ENCODE assay signal across 1 cellular context in the genomic region with DNA sequence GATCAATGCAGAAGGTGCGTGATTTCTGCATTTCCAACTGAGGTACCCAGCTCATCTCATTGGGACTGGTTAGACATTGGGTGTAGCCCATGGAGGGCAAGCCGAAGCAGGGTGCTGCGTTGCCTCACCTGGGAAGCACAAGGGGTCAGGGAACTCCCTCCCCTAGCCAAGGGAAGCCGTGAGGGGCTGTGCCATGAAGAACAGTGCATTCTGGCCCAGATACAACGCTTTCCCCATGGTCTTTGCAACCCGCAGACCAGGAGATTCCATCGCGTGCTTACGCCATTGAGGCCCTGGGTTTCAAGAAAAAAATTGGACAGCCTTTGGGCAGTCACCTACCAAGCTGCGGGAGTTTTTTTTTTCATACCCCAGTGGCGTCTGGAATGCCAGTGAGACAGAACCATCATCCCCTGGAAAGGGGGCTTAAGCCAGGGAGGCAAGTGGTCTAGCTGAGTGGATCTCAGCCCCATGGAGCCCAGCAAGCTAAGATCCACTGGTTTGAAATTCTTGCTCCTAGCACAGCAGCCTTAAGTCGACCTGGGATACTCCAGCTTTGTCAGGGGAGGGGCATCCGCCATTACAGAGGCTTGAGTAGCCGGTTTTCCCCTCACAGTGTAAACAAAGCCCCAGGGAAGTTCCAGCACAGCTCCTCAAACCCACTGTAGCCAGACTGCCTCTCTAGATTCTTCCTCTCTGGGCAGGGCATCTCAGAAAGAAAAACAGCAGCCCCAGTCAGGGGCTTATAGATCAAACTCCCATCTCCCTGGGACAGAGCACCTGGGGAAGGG.
TF ChIP-seq lines count a peak whose summit lies in the region.

No MANE protein-coding gene starts in this region.

TF ChIP-seq in A549, 52 proteins besides CTCF, POLR2A, EP300 and RAD21 (continued from another document):
- TF ChIP-seq, protein P1, sequence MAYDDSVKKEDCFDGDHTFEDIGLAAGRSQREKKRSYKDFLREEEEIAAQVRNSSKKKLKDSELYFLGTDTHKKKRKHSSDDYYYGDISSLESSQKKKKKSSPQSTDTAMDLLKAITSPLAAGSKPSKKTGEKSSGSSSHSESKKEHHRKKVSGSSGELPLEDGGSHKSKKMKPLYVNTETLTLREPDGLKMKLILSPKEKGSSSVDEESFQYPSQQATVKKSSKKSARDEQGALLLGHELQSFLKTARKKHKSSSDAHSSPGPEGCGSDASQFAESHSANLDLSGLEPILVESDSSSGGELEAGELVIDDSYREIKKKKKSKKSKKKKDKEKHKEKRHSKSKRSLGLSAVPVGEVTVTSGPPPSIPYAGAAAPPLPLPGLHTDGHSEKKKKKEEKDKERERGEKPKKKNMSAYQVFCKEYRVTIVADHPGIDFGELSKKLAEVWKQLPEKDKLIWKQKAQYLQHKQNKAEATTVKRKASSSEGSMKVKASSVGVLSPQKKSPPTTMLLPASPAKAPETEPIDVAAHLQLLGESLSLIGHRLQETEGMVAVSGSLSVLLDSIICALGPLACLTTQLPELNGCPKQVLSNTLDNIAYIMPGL (CRISPR knock-in tag; IDR thresholded peaks at IDR 0.05; ENCODE audit: borderline replicate concordance) = no peak
- no peak for TF ChIP-seq CBX2 (IDR thresholded peaks at IDR 0.05; ENCODE audit: borderline replicate concordance, low read depth)
TF ChIP-seq in A549: peak in this region for 0.
